In genomic region chr6:156552849-156553248, GRCh38 we compare ENCODE assay signal across 27 cellular contexts.
"Had no signal": no experiment of that assay in that cellular context is flagged by ENCODE, and none has a peak within 500 bp of the region (broad histone marks: within the 10 kb centered on the region; RNA-seq: fewer than 3 reads in every experiment).

No MANE protein-coding gene starts in this region.

- H3K9me3 ChIP-seq: ovary, psoas muscle, suprapubic skin, testis, tibial artery, transverse colon, upper lobe of right lung, uterus had no signal

- H3K27me3 ChIP-seq: neural progenitor cell, ovary, suprapubic skin, testis, tibial artery, transverse colon, upper lobe of right lung, uterus had no signal

- ATAC-seq: naive thymus-derived CD4-positive, alpha-beta T cell; natural killer cell; psoas muscle; right cardiac atrium; sciatic nerve; stimulated activated effector memory CD8-positive, alpha-beta T cell treated with anti-CD3 and anti-CD28 coated beads, Interleukin-12 subunit alpha, Interleukin-12 subunit beta, amount 100 ng/mL, for 72 hours; stimulated activated naive B cell treated with anti-CD40 and anti-IgM and Interleukin-4, amounts not matched to agents 10 μg/mL and 1 μg/mL and 100 μg/mL, for 72 hours; stimulated activated naive CD8-positive, alpha-beta T cell treated with anti-CD3 and anti-CD28 coated beads, Interleukin-15, amount 100 ng/mL, for 72 hours; upper lobe of right lung had no signal

- H2AFZ ChIP-seq: neural progenitor cell, parathyroid adenoma had no signal

- H3K79me2 ChIP-seq: parathyroid adenoma had no signal

- H3K9ac ChIP-seq: neural progenitor cell, parathyroid adenoma had no signal

- H3K27ac ChIP-seq: neural progenitor cell, ovary, parathyroid adenoma, psoas muscle, skin epidermis, suprapubic skin, testis, tibial artery, transverse colon, upper lobe of right lung, uterus had no signal

- DNase-seq: naive thymus-derived CD4-positive, alpha-beta T cell; natural killer cell; occipital lobe; ovary; posterior cingulate gyrus; psoas muscle; right cardiac atrium; stimulated activated CD4-positive, alpha-beta T cell treated with anti-CD3 and anti-CD28 coated beads, Interleukin-15, amount 100 ng/mL, for 24 hours; stimulated activated CD4-positive, alpha-beta T cell treated with anti-CD3 and anti-CD28 coated beads, Interleukin-2, amount 100 ng/mL, for 24 hours; stimulated activated CD4-positive, alpha-beta T cell treated with anti-CD3 and anti-CD28 coated beads, Interleukin-2, amount 100 ng/mL, for 48 hours; stimulated activated CD4-positive, alpha-beta T cell treated with anti-CD3 and anti-CD28 coated beads, Interleukin-4, amount 100 ng/mL, for 24 hours; stimulated activated naive B cell treated with anti-CD40 and anti-IgM and Interleukin-4, amounts not matched to agents 10 μg/mL and 1 μg/mL and 100 μg/mL, for 72 hours; stimulated activated naive CD4-positive, alpha-beta T cell treated with Interleukin-2 at 50 U/mL for 16 hours; stimulated activated naive CD8-positive, alpha-beta T cell treated with anti-CD3 and anti-CD28 coated beads, Interleukin-15, amount 100 ng/mL, for 72 hours; substantia nigra; testis; tibial artery; transverse colon; upper lobe of right lung; uterus had no signal

- H3K4me2 ChIP-seq: neural progenitor cell, smooth muscle cell had no signal

- H3K36me3 ChIP-seq: neural progenitor cell, ovary, suprapubic skin, tibial artery, transverse colon, upper lobe of right lung, uterus had no signal

- H3K4me3 ChIP-seq: neural progenitor cell, ovary, psoas muscle, skin epidermis, smooth muscle cell, suprapubic skin, testis, tibial artery, transverse colon, upper lobe of right lung, uterus had no signal

- H3K4me1 ChIP-seq: neural progenitor cell, parathyroid adenoma, psoas muscle, suprapubic skin, testis, tibial artery, transverse colon, upper lobe of right lung, uterus had no signal
